Comparison of ENCODE assay signal across 1 cellular context in the genomic region with DNA sequence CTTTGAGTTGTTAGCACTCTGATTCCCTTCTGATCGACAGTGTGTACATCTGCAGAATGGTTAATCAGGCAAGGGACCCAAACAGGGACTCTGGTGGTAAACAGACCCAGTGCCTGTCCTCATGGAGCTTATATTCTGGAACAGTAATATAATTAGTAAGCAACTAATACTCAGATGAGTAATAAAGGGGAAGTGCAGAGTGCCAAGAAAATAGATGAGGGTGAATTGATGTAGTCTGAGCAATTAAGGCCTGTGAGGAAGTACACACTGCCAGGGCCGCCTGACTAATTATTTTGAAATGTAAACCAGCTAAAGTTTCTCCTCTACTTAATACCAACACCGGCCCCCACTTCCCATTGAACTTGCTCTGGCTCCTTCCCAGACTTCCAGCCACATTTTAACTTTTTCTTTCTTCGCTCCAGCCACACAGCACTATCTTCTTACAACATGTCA.
TF ChIP-seq lines count a peak whose summit lies in the region.

No MANE protein-coding gene starts in this region.

TF ChIP-seq in SK-N-SH, 30 proteins besides CTCF, POLR2A, EP300 and RAD21 (continued from another document):
- TF ChIP-seq, protein P1, sequence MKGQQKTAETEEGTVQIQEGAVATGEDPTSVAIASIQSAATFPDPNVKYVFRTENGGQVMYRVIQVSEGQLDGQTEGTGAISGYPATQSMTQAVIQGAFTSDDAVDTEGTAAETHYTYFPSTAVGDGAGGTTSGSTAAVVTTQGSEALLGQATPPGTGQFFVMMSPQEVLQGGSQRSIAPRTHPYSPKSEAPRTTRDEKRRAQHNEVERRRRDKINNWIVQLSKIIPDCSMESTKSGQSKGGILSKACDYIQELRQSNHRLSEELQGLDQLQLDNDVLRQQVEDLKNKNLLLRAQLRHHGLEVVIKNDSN (IDR thresholded peaks at IDR 0.05; ENCODE audit: borderline replicate concordance, low read depth): no peak
- no peak for TF ChIP-seq MXI1 (IDR thresholded peaks at IDR 0.05; ENCODE audit: low read depth, low read length)
- TF ChIP-seq MEF2A (IDR thresholded peaks at IDR 0.05; ENCODE audit: borderline replicate concordance, low read depth): no peak
- no peak for TF ChIP-seq RXRA (IDR thresholded peaks at IDR 0.05; ENCODE audit: borderline replicate concordance, low read depth)
- TF ChIP-seq, protein P2, sequence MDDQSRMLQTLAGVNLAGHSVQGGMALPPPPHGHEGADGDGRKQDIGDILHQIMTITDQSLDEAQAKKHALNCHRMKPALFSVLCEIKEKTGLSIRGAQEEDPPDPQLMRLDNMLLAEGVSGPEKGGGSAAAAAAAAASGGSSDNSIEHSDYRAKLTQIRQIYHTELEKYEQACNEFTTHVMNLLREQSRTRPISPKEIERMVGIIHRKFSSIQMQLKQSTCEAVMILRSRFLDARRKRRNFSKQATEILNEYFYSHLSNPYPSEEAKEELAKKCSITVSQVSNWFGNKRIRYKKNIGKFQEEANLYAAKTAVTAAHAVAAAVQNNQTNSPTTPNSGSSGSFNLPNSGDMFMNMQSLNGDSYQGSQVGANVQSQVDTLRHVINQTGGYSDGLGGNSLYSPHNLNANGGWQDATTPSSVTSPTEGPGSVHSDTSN (IDR thresholded peaks at IDR 0.05): no peak
- TF ChIP-seq FOXM1 (IDR thresholded peaks at IDR 0.05; ENCODE audit: low read depth): no peak
- no peak for TF ChIP-seq TCF12 (IDR thresholded peaks at IDR 0.05)
- TF ChIP-seq, protein P3, sequence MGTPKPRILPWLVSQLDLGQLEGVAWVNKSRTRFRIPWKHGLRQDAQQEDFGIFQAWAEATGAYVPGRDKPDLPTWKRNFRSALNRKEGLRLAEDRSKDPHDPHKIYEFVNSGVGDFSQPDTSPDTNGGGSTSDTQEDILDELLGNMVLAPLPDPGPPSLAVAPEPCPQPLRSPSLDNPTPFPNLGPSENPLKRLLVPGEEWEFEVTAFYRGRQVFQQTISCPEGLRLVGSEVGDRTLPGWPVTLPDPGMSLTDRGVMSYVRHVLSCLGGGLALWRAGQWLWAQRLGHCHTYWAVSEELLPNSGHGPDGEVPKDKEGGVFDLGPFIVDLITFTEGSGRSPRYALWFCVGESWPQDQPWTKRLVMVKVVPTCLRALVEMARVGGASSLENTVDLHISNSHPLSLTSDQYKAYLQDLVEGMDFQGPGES (IDR thresholded peaks at IDR 0.05; ENCODE audit: low read depth, low read length): no peak
- TF ChIP-seq, protein P4, sequence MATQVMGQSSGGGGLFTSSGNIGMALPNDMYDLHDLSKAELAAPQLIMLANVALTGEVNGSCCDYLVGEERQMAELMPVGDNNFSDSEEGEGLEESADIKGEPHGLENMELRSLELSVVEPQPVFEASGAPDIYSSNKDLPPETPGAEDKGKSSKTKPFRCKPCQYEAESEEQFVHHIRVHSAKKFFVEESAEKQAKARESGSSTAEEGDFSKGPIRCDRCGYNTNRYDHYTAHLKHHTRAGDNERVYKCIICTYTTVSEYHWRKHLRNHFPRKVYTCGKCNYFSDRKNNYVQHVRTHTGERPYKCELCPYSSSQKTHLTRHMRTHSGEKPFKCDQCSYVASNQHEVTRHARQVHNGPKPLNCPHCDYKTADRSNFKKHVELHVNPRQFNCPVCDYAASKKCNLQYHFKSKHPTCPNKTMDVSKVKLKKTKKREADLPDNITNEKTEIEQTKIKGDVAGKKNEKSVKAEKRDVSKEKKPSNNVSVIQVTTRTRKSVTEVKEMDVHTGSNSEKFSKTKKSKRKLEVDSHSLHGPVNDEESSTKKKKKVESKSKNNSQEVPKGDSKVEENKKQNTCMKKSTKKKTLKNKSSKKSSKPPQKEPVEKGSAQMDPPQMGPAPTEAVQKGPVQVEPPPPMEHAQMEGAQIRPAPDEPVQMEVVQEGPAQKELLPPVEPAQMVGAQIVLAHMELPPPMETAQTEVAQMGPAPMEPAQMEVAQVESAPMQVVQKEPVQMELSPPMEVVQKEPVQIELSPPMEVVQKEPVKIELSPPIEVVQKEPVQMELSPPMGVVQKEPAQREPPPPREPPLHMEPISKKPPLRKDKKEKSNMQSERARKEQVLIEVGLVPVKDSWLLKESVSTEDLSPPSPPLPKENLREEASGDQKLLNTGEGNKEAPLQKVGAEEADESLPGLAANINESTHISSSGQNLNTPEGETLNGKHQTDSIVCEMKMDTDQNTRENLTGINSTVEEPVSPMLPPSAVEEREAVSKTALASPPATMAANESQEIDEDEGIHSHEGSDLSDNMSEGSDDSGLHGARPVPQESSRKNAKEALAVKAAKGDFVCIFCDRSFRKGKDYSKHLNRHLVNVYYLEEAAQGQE (IDR thresholded peaks at IDR 0.05; ENCODE audit: low read depth, low read length): no peak
